Comparison of ENCODE assay signal across 1 cellular context in the genomic region with DNA sequence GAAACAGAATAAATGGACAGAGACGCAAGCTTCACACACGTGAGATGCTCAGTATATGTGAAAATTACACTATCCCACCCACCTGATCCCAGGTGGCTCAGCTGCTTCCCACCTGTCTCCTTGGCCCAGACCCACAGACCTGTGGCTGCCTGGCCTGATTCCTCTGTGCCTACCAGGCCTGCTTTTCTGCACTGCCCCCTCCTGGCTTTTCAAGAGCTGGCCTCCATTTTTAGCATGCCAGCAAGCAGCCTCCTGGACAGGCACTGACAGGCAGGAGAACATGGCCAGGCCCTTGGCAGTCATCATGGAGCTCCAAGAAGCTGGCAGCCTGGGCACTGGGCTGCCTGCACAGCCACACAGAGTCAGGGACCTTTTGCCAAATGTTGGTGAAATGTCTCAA.
TF ChIP-seq lines count a peak whose summit lies in the region.

No MANE protein-coding gene starts in this region.

TF ChIP-seq in H1, 55 proteins besides CTCF, POLR2A, EP300 and RAD21 (continued from another document):
- TF ChIP-seq RNF2 (IDR thresholded peaks at IDR 0.05; ENCODE audit: borderline replicate concordance, low read depth, low read length, missing control alignments, poor library complexity, severe bottlenecking) (no peak), NANOG (IDR thresholded peaks at IDR 0.05; ENCODE audit: insufficient read depth, low read depth, low read length, poor library complexity, severe bottlenecking) (no peak), YY1 (IDR thresholded peaks at IDR 0.05; ENCODE audit: low read depth, low read length) (peak; percentile 73)
- TF ChIP-seq, protein P1, sequence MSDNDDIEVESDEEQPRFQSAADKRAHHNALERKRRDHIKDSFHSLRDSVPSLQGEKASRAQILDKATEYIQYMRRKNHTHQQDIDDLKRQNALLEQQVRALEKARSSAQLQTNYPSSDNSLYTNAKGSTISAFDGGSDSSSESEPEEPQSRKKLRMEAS (IDR thresholded peaks at IDR 0.05) = no peak
